In genomic region chr3:23035927-23036640, GRCh38 we compare ENCODE assay signal across 16 cellular contexts.
DNase-seq lines count a peak whose midpoint lies in the region; TF ChIP-seq lines count a peak whose summit lies in the region.
"Had no signal": no experiment of that assay in that cellular context is flagged by ENCODE, and none has a peak within 500 bp of the region (broad histone marks: within the 10 kb centered on the region; RNA-seq: fewer than 3 reads in every experiment).

No MANE protein-coding gene starts in this region.

- no peaks in the 10 kb centered on the region for H4K20me1 ChIP-seq in hepatocyte (ENCODE audit: insufficient read depth, poor library complexity, severe bottlenecking)

- H2AFZ ChIP-seq in hepatocyte: peak overlapping the region; percentile 32

- TF ChIP-seq EP300 in transverse colon (IDR thresholded peaks at IDR 0.05; ENCODE audit: low read depth): no peak

- intact Hi-C loops in transverse colon (cut with DNase I; ENCODE audit: low total_unique reads): no loop called here
- intact Hi-C loops in prostate gland (cut with DNase I): no loop called here

- 65% methylated on average over 9 of the region's 9 CpGs for WGBS in hepatocyte (ENCODE audit: low lambda C conversion rate, missing lambda C conversion rate)
- 36 to 61% methylated on average over 2 to 9 of the region's 9 CpGs for WGBS in transverse colon (ENCODE audit: low coverage in 1 of 2), 2 donors
- 53% methylated on average over 9 of the region's 9 CpGs for WGBS in prostate gland

- H3K9me3 ChIP-seq in hepatocyte (ENCODE audit: low read depth) (peaks cover 4% of the 10 kb centered on the region), transverse colon (no peaks in the 10 kb centered on the region), prostate gland (no peaks in the 10 kb centered on the region)
- H3K9me3 ChIP-seq: HAP-1 had no signal

- peak overlapping the region; percentile 38 for H3K27ac Mint-ChIP-seq in activated naive CD4-positive, alpha-beta T cell treated with anti-CD3 and anti-CD28 coated beads, Interleukin-2, amount 10 ng/mL, durations not matched to agents 7 days and 5 days
- H3K27ac Mint-ChIP-seq: activated CD4-positive, alpha-beta T cell treated with anti-CD3 and anti-CD28 coated beads, Interleukin-2, amount 10 ng/mL, durations not matched to agents 24 days and 14 days; progenitor cell of endocrine pancreas had no signal

- CTCF ChIA-PET in activated naive CD4-positive, alpha-beta T cell treated with anti-CD3 and anti-CD28 coated beads, Interleukin-2, amount 10 ng/mL, durations not matched to agents 7 days and 5 days (lab: Charles Lee): no interaction called here

- no peaks in the 10 kb centered on the region for H3K9me2 ChIP-seq in hepatocyte (replicated peaks; ENCODE audit: insufficient read depth)

- peaks cover 13% of the 10 kb centered on the region for H3K9me3 Mint-ChIP-seq in activated naive CD4-positive, alpha-beta T cell treated with anti-CD3 and anti-CD28 coated beads, Interleukin-2, amount 10 ng/mL, durations not matched to agents 7 days and 5 days

- no peaks in the 10 kb centered on the region for H3K27me3 Mint-ChIP-seq in activated naive CD4-positive, alpha-beta T cell treated with anti-CD3 and anti-CD28 coated beads, Interleukin-2, amount 10 ng/mL, durations not matched to agents 7 days and 5 days
- H3K27me3 Mint-ChIP-seq: activated CD4-positive, alpha-beta T cell treated with anti-CD3 and anti-CD28 coated beads, Interleukin-2, amount 10 ng/mL, durations not matched to agents 24 days and 14 days; progenitor cell of endocrine pancreas had no signal

- H3K27me3 ChIP-seq in hepatocyte: no peaks in the 10 kb centered on the region
- no peaks in the 10 kb centered on the region for H3K27me3 ChIP-seq in transverse colon
- no peaks in the 10 kb centered on the region for H3K27me3 ChIP-seq in prostate gland (replicated peaks; ENCODE audit: insufficient read depth)

- no peaks in the 10 kb centered on the region for H3K36me3 ChIP-seq in hepatocyte (replicated peaks; ENCODE audit: insufficient read depth, low read depth)
- H3K36me3 ChIP-seq in transverse colon: no peaks in the 10 kb centered on the region
- no peaks in the 10 kb centered on the region for H3K36me3 ChIP-seq in prostate gland
- H3K36me3 ChIP-seq: HAP-1 had no signal

- H3K4me3 ChIP-seq in hepatocyte: no peak overlapping the region
- H3K4me3 ChIP-seq in transverse colon: no peak overlapping the region
- no peak overlapping the region for H3K4me3 ChIP-seq in prostate gland
- H3K4me3 ChIP-seq: HAP-1 had no signal

- H3K4me1 ChIP-seq in hepatocyte (ENCODE audit: insufficient read depth) (no peaks in the 10 kb centered on the region), transverse colon (peaks cover 0 to 7% (median 0%) of the 10 kb centered on the region in 4 donors), prostate gland (replicated peaks) (no peaks in the 10 kb centered on the region)
- H3K4me1 ChIP-seq: HAP-1 had no signal

- H3K4me3 Mint-ChIP-seq in activated naive CD4-positive, alpha-beta T cell treated with anti-CD3 and anti-CD28 coated beads, Interleukin-2, amount 10 ng/mL, durations not matched to agents 7 days and 5 days: no peak overlapping the region
- H3K4me3 Mint-ChIP-seq: activated CD4-positive, alpha-beta T cell treated with anti-CD3 and anti-CD28 coated beads, Interleukin-2, amount 10 ng/mL, durations not matched to agents 24 days and 14 days had no signal

- H3K4me2 ChIP-seq in hepatocyte: peak overlapping the region; percentile 23

- no peak for TF ChIP-seq CTCF in hepatocyte (IDR thresholded peaks at IDR 0.05; ENCODE audit: poor library complexity)
- TF ChIP-seq CTCF in transverse colon (IDR thresholded peaks at IDR 0.05): no peak
- no peak for TF ChIP-seq CTCF in prostate gland (IDR thresholded peaks at IDR 0.05)

- H3K4me1 Mint-ChIP-seq in activated naive CD4-positive, alpha-beta T cell treated with anti-CD3 and anti-CD28 coated beads, Interleukin-2, amount 10 ng/mL, durations not matched to agents 7 days and 5 days: peaks cover 18% of the 10 kb centered on the region
- H3K4me1 Mint-ChIP-seq: activated CD4-positive, alpha-beta T cell treated with anti-CD3 and anti-CD28 coated beads, Interleukin-2, amount 10 ng/mL, durations not matched to agents 24 days and 14 days had no signal

- H3K27ac ChIP-seq in hepatocyte (no peak overlapping the region), transverse colon (peak overlapping the region in 1 of 4 donors; percentile 9), prostate gland (no peak overlapping the region)

- H3K79me2 ChIP-seq in hepatocyte: no peaks in the 10 kb centered on the region

- TF ChIP-seq POLR2A in transverse colon (IDR thresholded peaks at IDR 0.05) (no peak), prostate gland (IDR thresholded peaks at IDR 0.05) (no peak)

- DNase-seq in activated naive CD4-positive, alpha-beta T cell treated with anti-CD3 and anti-CD28 coated beads, Interleukin-2, amount 10 ng/mL, durations not matched to agents 7 days and 5 days: peak; percentile 56
- no peak for DNase-seq in activated naive CD4-positive, alpha-beta T cell treated with Interleukin-2 at 50 U/mL for 16 hours
- DNase-seq in NCI-H2227 (lab: John Stamatoyannopoulos, UW; ENCODE audit: unreplicated experiment): peak; percentile 4
- peak; percentile 60 for DNase-seq in hepatocyte (ENCODE audit: low spot score)
- peak; percentile 82 for DNase-seq in transverse colon
- DNase-seq in prostate gland (ENCODE audit: low spot score): no peak
- no peak for DNase-seq in HUDEP-2 (lab: John Stamatoyannopoulos, UW; ENCODE audit: unreplicated experiment in 76 of 76)
- DNase-seq in NCI-H510A (lab: John Stamatoyannopoulos, UW): no peak
- DNase-seq: activated CD4-positive, alpha-beta T cell treated with anti-CD3 and anti-CD28 coated beads, Interleukin-2, amount 10 ng/mL, durations not matched to agents 24 days and 14 days; activated effector memory CD4-positive, alpha-beta T cell treated with anti-CD3 and anti-CD28 coated beads, Interleukin-2, amount 50 U/mL, for 16 hours; AML-193; foreskin fibroblast; Karpas-422; substantia nigra had no signal

- no peaks in the 10 kb centered on the region for H3K36me3 Mint-ChIP-seq in activated naive CD4-positive, alpha-beta T cell treated with anti-CD3 and anti-CD28 coated beads, Interleukin-2, amount 10 ng/mL, durations not matched to agents 7 days and 5 days

- in situ Hi-C loops in transverse colon (cut with MboI; ENCODE audit: low pct_ligation_motif_present in 1 of 4, low pct_unique_long_range_greater_than_20kb in 1 of 4, low sequenced_read_pairs in 3 of 4): no loop called here

Comparison
In these comparisons a context has a peak if more than half of its experiments do, and no peak if none do; other contexts are left out.
1. DNase-seq: peak in activated naive CD4-positive, alpha-beta T cell treated with anti-CD3 and anti-CD28 coated beads, Interleukin-2, amount 10 ng/mL, durations not matched to agents 7 days and 5 days (single experiment), NCI-H2227 (single experiment), hepatocyte (single experiment) and transverse colon (single experiment); none in activated naive CD4-positive, alpha-beta T cell treated with Interleukin-2 at 50 U/mL for 16 hours (single experiment), prostate gland (single experiment), HUDEP-2 (0 of 76) and NCI-H510A (single experiment).